In genomic region chr19:38852231-38853044, GRCh38 we compare ENCODE assay signal across 8 cellular contexts. TPM values are rescaled to one million over a fixed set of nuclear protein-coding genes. Genes with fewer than 3 reads are reported as not detected.
DNase-seq lines count a peak whose midpoint lies in the region; ATAC-seq, FAIRE-seq and TF ChIP-seq lines count a peak whose summit lies in the region.

No MANE protein-coding gene starts in this region.

- H3K9ac ChIP-seq in endothelial cell of umbilical vein (replicated peaks; ENCODE audit: extremely low read depth, insufficient read depth, low read length): peak overlapping the region; percentile 82

- intact Hi-C loops in endothelial cell of umbilical vein (cut with micrococcal nuclease): loop anchor here (1.0 to 10.0 kb wide), 2 partner anchors 10 to 208 kb away; partner anchors contain the start of gene ACTN4

- peaks cover 17% of the 10 kb centered on the region for H3K79me2 ChIP-seq in endothelial cell of umbilical vein (ENCODE audit: control insufficient read depth, insufficient read depth, low read length)

- H3K9me3 ChIP-seq in endothelial cell of umbilical vein (replicated peaks; ENCODE audit: control insufficient read depth, insufficient read depth, low read length) (no peaks in the 10 kb centered on the region), mononuclear cell (ENCODE audit: low read depth, low read length) (no peaks in the 10 kb centered on the region)

- no peaks in the 10 kb centered on the region for H4K20me1 ChIP-seq in endothelial cell of umbilical vein (replicated peaks; ENCODE audit: control insufficient read depth, extremely low read depth, insufficient read depth, low read length)

- POLR2A ChIA-PET in endothelial cell of umbilical vein (lab: Charles Lee): interaction anchor here (0.6 to 0.9 kb wide), 2 partner anchors 47 to 81 kb away, joined by 3 read pairs; partner anchors contain the start of genes NFKBIB and SIRT2

- peak overlapping the region; percentile 91 for H3K4me2 ChIP-seq in endothelial cell of umbilical vein (ENCODE audit: insufficient read depth, low read length)

- H3K27ac ChIP-seq in endothelial cell of umbilical vein (ENCODE audit: insufficient read depth, low read depth, low read length): peak overlapping the region; percentile 78

- peak; percentile 69 for FAIRE-seq in endothelial cell of umbilical vein (lab: Jason Lieb, UNC)

- ATAC-seq in stimulated activated naive CD8-positive, alpha-beta T cell treated with anti-CD3 and anti-CD28 coated beads, Interleukin-15, Interleukin-2, amounts not matched to agents 100 U/mL and 50 U/mL, for 24 hours: no peak
- no peak for ATAC-seq in HG02870 (IDR thresholded peaks at IDR 0.05; ENCODE audit: unreplicated experiment)

- DNase-seq in NOMO-1 (lab: John Stamatoyannopoulos, UW; ENCODE audit: unreplicated experiment in 2 of 2): peak; percentile 62 to 77
- peak; percentile 82 for DNase-seq in activated CD8-positive, alpha-beta memory T cell treated with anti-CD3 and anti-CD28 coated beads, Interleukin-2, amount 50 U/mL, for 48 hours
- DNase-seq in endothelial cell of umbilical vein (ENCODE audit: low read depth, low spot score): peak; percentile 51
- peak; percentile 74 for DNase-seq in stimulated activated naive CD8-positive, alpha-beta T cell treated with anti-CD3 and anti-CD28 coated beads, Interleukin-15, Interleukin-2, amounts not matched to agents 100 U/mL and 50 U/mL, for 24 hours
- no peak for DNase-seq in NCI-H1694 (lab: John Stamatoyannopoulos, UW)

- H3K27me3 ChIP-seq in endothelial cell of umbilical vein (ENCODE audit: control insufficient read depth in 2 of 2, insufficient read depth in 2 of 2, low read length in 2 of 2) (no peaks in the 10 kb centered on the region), mononuclear cell (ENCODE audit: insufficient read depth, low read length) (no peaks in the 10 kb centered on the region)

- H3K4me3 ChIP-seq in endothelial cell of umbilical vein (replicated peaks in 1 of 3; ENCODE audit: insufficient read depth in 1 of 3, low read depth in 1 of 3, low read length in 3 of 3): peak overlapping the region; percentile 73 to 78 (median 78)
- peak overlapping the region; percentile 80 for H3K4me3 ChIP-seq in mononuclear cell (ENCODE audit: low read length)

- peaks cover 30% of the 10 kb centered on the region for H3K4me1 ChIP-seq in endothelial cell of umbilical vein (ENCODE audit: control insufficient read depth, extremely low read depth, insufficient read depth, low read length)
- peaks cover 44% of the 10 kb centered on the region for H3K4me1 ChIP-seq in mononuclear cell (ENCODE audit: insufficient read depth, low read length)

- peaks cover under 1% of the 10 kb centered on the region in 2 experiments for H3K36me3 ChIP-seq in endothelial cell of umbilical vein (ENCODE audit: control insufficient read depth in 2 of 2, extremely low read depth in 1 of 2, insufficient read depth in 2 of 2, low read length in 2 of 2)

- dilution Hi-C loops in endothelial cell of umbilical vein (cut with MboI; ENCODE audit: extremely low pct_ligation_motif_present, low sequenced_read_pairs): no loop called here

- peak; percentile 47 for TF ChIP-seq POLR2A in GM15510 (IDR thresholded peaks at IDR 0.05; ENCODE audit: borderline replicate concordance, extremely low read depth, insufficient read length)
- TF ChIP-seq POLR2A in endothelial cell of umbilical vein (IDR thresholded peaks at IDR 0.05; ENCODE audit: low read depth, low read length): peak; percentile 3

- CTCF ChIA-PET in endothelial cell of umbilical vein (lab: Charles Lee): interaction anchor here (1.0 to 2.8 kb wide), 6 partner anchors 11 to 77 kb away, joined by 3 to 19 read pairs (median 9); partner anchors contain the start of genes MRPS12, NFKBIB and SARS2

- H3K9me1 ChIP-seq in endothelial cell of umbilical vein (replicated peaks; ENCODE audit: control insufficient read depth, extremely low read depth, insufficient read depth, low read length): no peaks in the 10 kb centered on the region

- TSS peak; percentile 13 for BruUV-seq in endothelial cell of umbilical vein (replicated peaks; lab: Mats Ljungman, UMichigan)

- TF ChIP-seq CTCF in endothelial cell of umbilical vein (IDR thresholded peaks at IDR 0.05; ENCODE audit: extremely low read depth in 1 of 2, insufficient read depth in 1 of 2, low read depth in 1 of 2, low read length in 2 of 2): no peak

- peak overlapping the region; percentile 85 for H2AFZ ChIP-seq in endothelial cell of umbilical vein (ENCODE audit: low read depth, low read length)

TF ChIP-seq in endothelial cell of umbilical vein, 7 proteins besides CTCF, POLR2A, EP300 and RAD21:
- TF ChIP-seq MYC (IDR thresholded peaks at IDR 0.05; ENCODE audit: low read depth, low read length) (no peak), EZH2 (IDR thresholded peaks at IDR 0.05; ENCODE audit: borderline replicate concordance, low read depth, low read length, severe bottlenecking) (no peak), FOS (IDR thresholded peaks at IDR 0.05; ENCODE audit: borderline replicate concordance, insufficient read depth, low read length) (no peak), MAX (IDR thresholded peaks at IDR 0.05; ENCODE audit: insufficient read depth, insufficient read length) (no peak), JUN (IDR thresholded peaks at IDR 0.05; ENCODE audit: borderline replicate concordance, insufficient read depth, insufficient read length, low read depth) (no peak), GATA2 (IDR thresholded peaks at IDR 0.05; ENCODE audit: insufficient read depth, insufficient read length, low read depth, low read length) (no peak), POLR2AphosphoS5 (IDR thresholded peaks at IDR 0.05; ENCODE audit: insufficient read depth, low read depth, low read length) (no peak)
TF ChIP-seq in endothelial cell of umbilical vein: peak in this region for 0.

RNA-seq across cellular contexts. Expression of gene HNRNPL, which starts 2.7 kb away (rescaled TPM):
- total RNA-seq in endothelial cell of umbilical vein (427 and 451 TPM in 2 replicates), mononuclear cell (304 TPM)
- polyA plus RNA-seq in endothelial cell of umbilical vein: 243 and 305 TPM in 2 replicates
- polyA plus RNA-seq in endothelial cell of umbilical vein (2011; cell fraction: cytosol; rRNA removed): 292 and 332 TPM in 2 replicates
- 413 and 435 TPM in 2 replicates for polyA plus RNA-seq in endothelial cell of umbilical vein (2011; cell fraction: nucleus; rRNA removed)
- polyA plus RNA-seq in endothelial cell of umbilical vein (2012): 320 and 351 TPM in 2 replicates
- 381 and 414 TPM in 2 replicates for polyA minus RNA-seq in endothelial cell of umbilical vein
- 162 TPM for polyA minus RNA-seq in endothelial cell of umbilical vein (2011; cell fraction: cytosol; rRNA and poly(A)+ RNA removed)
- 133 and 168 TPM in 2 replicates for polyA minus RNA-seq in endothelial cell of umbilical vein (2011; cell fraction: nucleus; rRNA and poly(A)+ RNA removed)

RNA-seq across cellular contexts. Expression of gene ECH1, which starts 20.8 kb away (rescaled TPM):
- total RNA-seq in endothelial cell of umbilical vein: 62.5 and 69.7 TPM in 2 replicates
- polyA plus RNA-seq in endothelial cell of umbilical vein: 71.8 and 74.1 TPM in 2 replicates
- 52.3 and 57.0 TPM in 2 replicates for polyA plus RNA-seq in endothelial cell of umbilical vein (2011; cell fraction: cytosol; rRNA removed)
- polyA plus RNA-seq in endothelial cell of umbilical vein (2011; cell fraction: nucleus; rRNA removed): 38.2 and 39.7 TPM in 2 replicates
- polyA plus RNA-seq in endothelial cell of umbilical vein (2012): 75.4 and 111 TPM in 2 replicates
- polyA minus RNA-seq in endothelial cell of umbilical vein: 49.6 and 51.8 TPM in 2 replicates
- polyA minus RNA-seq in endothelial cell of umbilical vein (2011; cell fraction: cytosol; rRNA and poly(A)+ RNA removed): 68.2 TPM
- polyA minus RNA-seq in endothelial cell of umbilical vein (2011; cell fraction: nucleus; rRNA and poly(A)+ RNA removed): 11.0 and 11.4 TPM in 2 replicates
- total RNA-seq in mononuclear cell: 14.3 TPM

RNA-seq across cellular contexts. Expression of gene RINL, which starts 25.6 kb away (rescaled TPM):
- total RNA-seq in endothelial cell of umbilical vein (6.6 and 10.1 TPM in 2 replicates), mononuclear cell (8.1 TPM)
- polyA plus RNA-seq in endothelial cell of umbilical vein: 4.7 and 5.3 TPM in 2 replicates
- polyA plus RNA-seq in endothelial cell of umbilical vein (2011; cell fraction: cytosol; rRNA removed): 3.3 and 4.7 TPM in 2 replicates
- 4.1 and 6.6 TPM in 2 replicates for polyA plus RNA-seq in endothelial cell of umbilical vein (2011; cell fraction: nucleus; rRNA removed)
- 6.0 and 6.2 TPM in 2 replicates for polyA plus RNA-seq in endothelial cell of umbilical vein (2012)
- polyA minus RNA-seq in endothelial cell of umbilical vein: 2.8 and 4.9 TPM in 2 replicates
- 2.4 TPM for polyA minus RNA-seq in endothelial cell of umbilical vein (2011; cell fraction: cytosol; rRNA and poly(A)+ RNA removed)
- 0.96 and 1.4 TPM in 2 replicates for polyA minus RNA-seq in endothelial cell of umbilical vein (2011; cell fraction: nucleus; rRNA and poly(A)+ RNA removed)

RNA-seq across cellular contexts. Expression of gene LGALS4, which starts 39.7 kb away (rescaled TPM):
- total RNA-seq in endothelial cell of umbilical vein (0.44 TPM in 1 of 2 replicates, not detected in the other), mononuclear cell (0.21 TPM)
- polyA plus RNA-seq in endothelial cell of umbilical vein: 0.19 and 0.22 TPM in 2 replicates
- not detected in 2 replicates for polyA plus RNA-seq in endothelial cell of umbilical vein (2011; cell fraction: cytosol; rRNA removed)
- polyA plus RNA-seq in endothelial cell of umbilical vein (2011; cell fraction: nucleus; rRNA removed): 0.91 and 1.5 TPM in 2 replicates
- 0.53 TPM in 1 of 2 replicates, not detected in the other for polyA plus RNA-seq in endothelial cell of umbilical vein (2012)
- polyA minus RNA-seq in endothelial cell of umbilical vein: not detected in 2 replicates
- not detected for polyA minus RNA-seq in endothelial cell of umbilical vein (2011; cell fraction: cytosol; rRNA and poly(A)+ RNA removed)
- polyA minus RNA-seq in endothelial cell of umbilical vein (2011; cell fraction: nucleus; rRNA and poly(A)+ RNA removed): 0.72 TPM in 1 of 2 replicates, not detected in the other

RNA-seq across cellular contexts. Expression of gene SIRT2, which starts 47.0 kb away (rescaled TPM):
- total RNA-seq in endothelial cell of umbilical vein (46.3 and 47.6 TPM in 2 replicates), mononuclear cell (50.7 TPM)
- 72.5 and 76.4 TPM in 2 replicates for polyA plus RNA-seq in endothelial cell of umbilical vein
- polyA plus RNA-seq in endothelial cell of umbilical vein (2011; cell fraction: cytosol; rRNA removed): 60.7 and 64.3 TPM in 2 replicates
- 103 and 122 TPM in 2 replicates for polyA plus RNA-seq in endothelial cell of umbilical vein (2011; cell fraction: nucleus; rRNA removed)
- polyA plus RNA-seq in endothelial cell of umbilical vein (2012): 50.3 and 55.6 TPM in 2 replicates
- polyA minus RNA-seq in endothelial cell of umbilical vein: 42.0 and 44.3 TPM in 2 replicates
- 3.8 TPM for polyA minus RNA-seq in endothelial cell of umbilical vein (2011; cell fraction: cytosol; rRNA and poly(A)+ RNA removed)
- polyA minus RNA-seq in endothelial cell of umbilical vein (2011; cell fraction: nucleus; rRNA and poly(A)+ RNA removed): 26.0 and 26.2 TPM in 2 replicates
